ENCODE assay signal across 11 cellular contexts in the genomic region with DNA sequence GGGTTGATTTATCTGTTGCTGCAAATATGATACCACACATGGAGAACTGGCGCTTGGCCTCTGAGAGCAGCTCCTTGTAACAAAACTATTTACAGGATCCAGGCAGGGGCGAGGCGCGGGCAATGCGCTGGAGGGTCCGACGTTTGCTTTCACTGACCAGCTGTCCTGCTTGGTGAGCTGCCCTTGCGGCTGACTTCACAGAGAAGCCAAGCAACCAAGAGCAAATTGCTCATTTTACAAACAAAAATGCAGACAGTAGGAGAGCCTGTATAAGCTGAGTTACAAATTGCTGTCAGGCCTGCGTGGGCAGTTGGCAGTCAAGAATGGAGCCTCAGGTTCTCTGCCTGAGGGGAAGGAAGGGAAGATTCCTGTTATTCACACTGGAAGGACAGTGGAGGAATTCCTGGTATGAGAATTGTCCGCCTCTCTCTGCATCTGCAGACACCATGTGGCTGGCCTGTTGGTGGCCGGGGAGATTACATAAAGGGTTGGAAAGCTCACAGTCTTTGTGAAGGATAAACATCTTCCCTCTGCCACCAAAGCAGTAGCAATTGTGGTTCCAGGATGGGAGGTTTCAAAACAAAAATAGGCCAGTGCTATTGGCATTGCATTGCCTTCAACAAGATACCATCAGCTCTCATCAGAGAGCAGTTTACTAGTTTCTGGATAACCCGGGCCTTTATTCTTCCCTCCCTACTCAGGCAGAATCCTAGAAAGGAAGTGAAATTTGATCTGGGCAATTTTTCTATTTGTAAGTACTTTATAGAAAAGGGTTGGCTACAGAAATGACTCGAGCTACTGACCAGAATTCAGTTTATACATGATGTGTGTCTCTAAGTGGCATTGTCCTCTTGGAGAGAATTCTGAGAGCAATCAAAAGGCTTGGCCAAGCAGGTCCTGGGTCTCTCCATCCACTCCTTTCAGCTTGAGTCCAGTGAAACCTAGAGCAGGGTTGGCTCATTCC.
DNase-seq lines count a peak whose midpoint lies in the region; ATAC-seq and TF ChIP-seq lines count a peak whose summit lies in the region.
"Had no signal": no experiment of that assay in that cellular context is flagged by ENCODE, and none has a peak within 500 bp of the region (broad histone marks: within the 10 kb centered on the region; RNA-seq: fewer than 3 reads in every experiment).

No MANE protein-coding gene starts in this region.

- POLR2A ChIA-PET in activated CD4-positive, alpha-beta T cell treated with anti-CD3 and anti-CD28 coated beads for 36 hours (lab: Charles Lee): interaction anchor here (0.7 kb wide), 1 partner anchor 8 kb away, joined by 3 read pairs; no protein-coding TSS in a partner anchor

- H3K4me3 Mint-ChIP-seq in activated CD4-positive, alpha-beta T cell treated with anti-CD3 and anti-CD28 coated beads for 36 hours: no peak overlapping the region

- no peaks in the 10 kb centered on the region for H3K36me3 Mint-ChIP-seq in activated CD4-positive, alpha-beta T cell treated with anti-CD3 and anti-CD28 coated beads for 36 hours (ENCODE audit: low read depth)

- H3K27me3 ChIP-seq in SJSA1 (replicated peaks) (no peaks in the 10 kb centered on the region), skeletal muscle satellite cell (ENCODE audit: control insufficient read depth, insufficient read depth, low read length) (no peaks in the 10 kb centered on the region)
- H3K27me3 ChIP-seq: BLaER1 treated with 17β-estradiol and CSF1 and Interleukin-3, amounts not matched to agents 10 nM and 100 nM had no signal

- H3K27me3 Mint-ChIP-seq in activated CD4-positive, alpha-beta T cell treated with anti-CD3 and anti-CD28 coated beads for 36 hours: no peaks in the 10 kb centered on the region

- peak overlapping the region; percentile 89 for H3K27ac ChIP-seq in SJSA1
- H3K27ac ChIP-seq: BLaER1 treated with 17β-estradiol and CSF1 and Interleukin-3, amounts not matched to agents 10 nM and 100 nM; parathyroid adenoma had no signal

- no peaks in the 10 kb centered on the region for H3K9me3 ChIP-seq in SJSA1 (replicated peaks)
- no peaks in the 10 kb centered on the region for H3K9me3 ChIP-seq in skeletal muscle satellite cell (replicated peaks; ENCODE audit: low read length)

- intact Hi-C loops in activated CD4-positive, alpha-beta T cell treated with anti-CD3 and anti-CD28 coated beads for 36 hours (cut with DNase I, micrococcal nuclease): no loop called here
- intact Hi-C loops in posterior vena cava (cut with DNase I): no loop called here

- H3K9ac ChIP-seq in skeletal muscle satellite cell (ENCODE audit: low read depth, low read length): peak overlapping the region; percentile 38
- H3K9ac ChIP-seq: BLaER1 treated with 17β-estradiol and CSF1 and Interleukin-3, amounts not matched to agents 10 nM and 100 nM; parathyroid adenoma had no signal

- no peaks in the 10 kb centered on the region for H3K9me3 Mint-ChIP-seq in activated CD4-positive, alpha-beta T cell treated with anti-CD3 and anti-CD28 coated beads for 36 hours (ENCODE audit: low read depth)

- peaks cover 36% of the 10 kb centered on the region for H3K4me1 ChIP-seq in SJSA1 (replicated peaks)
- peaks cover 23% of the 10 kb centered on the region for H3K4me1 ChIP-seq in skeletal muscle satellite cell (ENCODE audit: control insufficient read depth, insufficient read depth, low read length)
- H3K4me1 ChIP-seq: parathyroid adenoma had no signal

- peak overlapping the region; percentile 0 for H3K27ac Mint-ChIP-seq in activated CD4-positive, alpha-beta T cell treated with anti-CD3 and anti-CD28 coated beads for 36 hours

- ATAC-seq in activated CD4-positive, alpha-beta T cell treated with anti-CD3 and anti-CD28 coated beads for 36 hours: no peak

- H3K4me3 ChIP-seq in SJSA1: peak overlapping the region; percentile 0; the same call in 1 of the 2 replicates
- no peak overlapping the region for H3K4me3 ChIP-seq in fibroblast of mammary gland (ENCODE audit: control insufficient read depth, low read depth, low read length)
- no peak overlapping the region for H3K4me3 ChIP-seq in skeletal muscle satellite cell (ENCODE audit: low read length)
- H3K4me3 ChIP-seq: BLaER1 treated with 17β-estradiol and CSF1 and Interleukin-3, amounts not matched to agents 10 nM and 100 nM had no signal

- H3K36me3 ChIP-seq in SJSA1 (no peaks in the 10 kb centered on the region), skeletal muscle satellite cell (ENCODE audit: insufficient read depth, low read length) (no peaks in the 10 kb centered on the region)
- H3K36me3 ChIP-seq: BLaER1 treated with 17β-estradiol and CSF1 and Interleukin-3, amounts not matched to agents 10 nM and 100 nM had no signal

- CTCF ChIA-PET in activated CD4-positive, alpha-beta T cell treated with anti-CD3 and anti-CD28 coated beads for 36 hours (lab: Charles Lee): interaction anchor here (0.7 to 1.7 kb wide), 5 partner anchors 12 to 231 kb away, joined by 3 to 4 read pairs (median 3); no protein-coding TSS in a partner anchor

- DNase-seq in activated CD4-positive, alpha-beta T cell treated with anti-CD3 and anti-CD28 coated beads for 36 hours: no peak
- DNase-seq in activated CD4-positive, alpha-beta T cell treated with anti-CD3 and anti-CD28 coated beads for 4 hours: no peak
- DNase-seq in SJSA1 (ENCODE audit: low read depth in 1 of 2, low spot score in 2 of 2) (peak; percentile 94 to 98), fibroblast of mammary gland (ENCODE audit: low read depth) (peak; percentile 48), NCI-H187 (lab: John Stamatoyannopoulos, UW) (no peak), posterior vena cava (ENCODE audit: low spot score) (no peak)
- DNase-seq in activated CD8-positive, alpha-beta memory T cell treated with anti-CD3 and anti-CD28 coated beads, Interleukin-2, amount 50 U/mL, for 4 hours: no peak
- DNase-seq: effector CD4-positive, alpha-beta T cell had no signal

- TF ChIP-seq CTCF in fibroblast of mammary gland (conservative IDR thresholded peaks at IDR 0.05; ENCODE audit: control insufficient read depth, insufficient read depth, low read depth, low read length): no peak

- peak overlapping the region; percentile 58 for H3K4me2 ChIP-seq in skeletal muscle satellite cell (ENCODE audit: low read length)

- peaks cover 60% of the 10 kb centered on the region for H3K4me1 Mint-ChIP-seq in activated CD4-positive, alpha-beta T cell treated with anti-CD3 and anti-CD28 coated beads for 36 hours

Comparison
In these comparisons a context has a peak if more than half of its experiments do, and no peak if none do; other contexts are left out.
1. DNase-seq: peak in SJSA1 (2 of 2) and fibroblast of mammary gland (single experiment); none in activated CD4-positive, alpha-beta T cell treated with anti-CD3 and anti-CD28 coated beads for 36 hours (single experiment), activated CD4-positive, alpha-beta T cell treated with anti-CD3 and anti-CD28 coated beads for 4 hours (0 of 2), NCI-H187 (0 of 2), activated CD8-positive, alpha-beta memory T cell treated with anti-CD3 and anti-CD28 coated beads, Interleukin-2, amount 50 U/mL, for 4 hours (single experiment) and posterior vena cava (single experiment).